ENCODE assay signal across 25 cellular contexts in the genomic region with DNA sequence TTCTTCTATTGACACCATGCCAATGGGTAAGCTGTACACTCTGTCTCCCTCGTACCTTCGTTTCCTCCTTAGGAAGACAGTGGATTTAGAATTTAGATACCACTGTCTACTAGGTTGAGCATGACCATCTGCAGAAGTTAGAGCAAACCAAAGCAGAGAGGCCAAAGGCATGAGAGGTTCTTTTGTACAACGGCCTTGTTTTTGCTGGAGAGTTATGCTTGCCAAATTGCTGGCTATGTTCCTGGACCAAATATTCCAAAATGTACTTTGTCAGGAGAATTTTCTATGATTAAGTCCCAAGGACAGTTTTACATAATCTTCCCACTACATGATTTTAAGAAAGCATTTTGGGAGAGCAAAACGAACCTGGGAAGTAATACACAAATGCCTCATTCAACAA. TPM values are rescaled to one million over a fixed set of nuclear protein-coding genes. Genes with fewer than 3 reads are reported as not detected.
"Had no signal": no experiment of that assay in that cellular context is flagged by ENCODE, and none has a peak within 500 bp of the region (broad histone marks: within the 10 kb centered on the region; RNA-seq: fewer than 3 reads in every experiment).

No MANE protein-coding gene starts in this region.

- H3K4me3 Mint-ChIP-seq: activated naive CD4-positive, alpha-beta T cell treated with anti-CD3 and anti-CD28 coated beads for 36 hours; activated naive CD8-positive, alpha-beta T cell treated with anti-CD3 and anti-CD28 coated beads, Interleukin-2, amount 10 ng/mL, durations not matched to agents 7 days and 5 days; activated T-cell treated with anti-CD3 and anti-CD28 coated beads, Interleukin-2, amount 50 U/mL, for 4 hours; brain; memory B cell had no signal

- H3K4me1 Mint-ChIP-seq: activated naive CD8-positive, alpha-beta T cell treated with anti-CD3 and anti-CD28 coated beads, Interleukin-2, amount 10 ng/mL, durations not matched to agents 7 days and 5 days; memory B cell had no signal

- DNase-seq: activated CD4-positive, alpha-beta T cell treated with anti-CD3 and anti-CD28 coated beads, Interleukin-2, amount 50 U/mL, for 1 hour; activated CD4-positive, CD25-positive, alpha-beta regulatory T cell treated with anti-CD3 and anti-CD28 coated beads, Interleukin-2, amount 50 U/mL, for 72 hours; activated CD8-positive, alpha-beta memory T cell treated with anti-CD3 and anti-CD28 coated beads for 24 hours; activated CD8-positive, alpha-beta memory T cell treated with anti-CD3 and anti-CD28 coated beads, Interleukin-2, amount 50 U/mL, for 4 hours; activated naive CD4-positive, alpha-beta T cell treated with anti-CD3 and anti-CD28 coated beads for 36 hours; activated naive CD8-positive, alpha-beta T cell treated with anti-CD3 and anti-CD28 coated beads, Interleukin-2, amount 10 ng/mL, durations not matched to agents 7 days and 5 days; activated T-cell treated with anti-CD3 and anti-CD28 coated beads, Interleukin-2, amount 50 U/mL, for 4 hours; amygdala; central memory CD4-positive, alpha-beta T cell; effector memory CD4-positive, alpha-beta T cell; head of caudate nucleus; hypothalamus; nucleus accumbens; sigmoid colon; stimulated activated CD4-positive, alpha-beta T cell treated with anti-CD3 and anti-CD28 coated beads, Interleukin-4, amount 100 ng/mL, for 24 hours; stimulated activated naive CD4-positive, alpha-beta T cell treated with Interleukin-2 at 50 U/mL for 16 hours; T-helper 1 cell; upper lobe of right lung; WERI-Rb-1 had no signal

- H3K4me3 ChIP-seq: gastroesophageal sphincter, sigmoid colon, upper lobe of right lung had no signal

- H3K9me3 ChIP-seq: gastroesophageal sphincter, sigmoid colon, upper lobe of right lung had no signal

- H3K9me3 Mint-ChIP-seq: activated naive CD4-positive, alpha-beta T cell treated with anti-CD3 and anti-CD28 coated beads for 36 hours; activated naive CD8-positive, alpha-beta T cell treated with anti-CD3 and anti-CD28 coated beads, Interleukin-2, amount 10 ng/mL, durations not matched to agents 7 days and 5 days; activated T-cell treated with anti-CD3 and anti-CD28 coated beads, Interleukin-2, amount 50 U/mL, for 4 hours; activated T-helper 2 cell treated with anti-CD3 and anti-CD28 coated beads, Interferon-gamma antibody, Interleukin-2, Interleukin-4, amounts not matched to agents 10 μg/mL and 5 μg/mL and 100 μg/mL, durations not matched to agents 14 hours and 24 hours and 36 hours; memory B cell had no signal

- H3K27ac ChIP-seq: gastroesophageal sphincter, parathyroid adenoma, sigmoid colon, upper lobe of right lung, WERI-Rb-1 had no signal

- H3K27me3 Mint-ChIP-seq: activated naive CD8-positive, alpha-beta T cell treated with anti-CD3 and anti-CD28 coated beads, Interleukin-2, amount 10 ng/mL, durations not matched to agents 7 days and 5 days had no signal

- H3K36me3 Mint-ChIP-seq: activated naive CD8-positive, alpha-beta T cell treated with anti-CD3 and anti-CD28 coated beads, Interleukin-2, amount 10 ng/mL, durations not matched to agents 7 days and 5 days; brain; memory B cell had no signal

- H3K27me3 ChIP-seq: gastroesophageal sphincter, sigmoid colon, upper lobe of right lung had no signal

- H3K27ac Mint-ChIP-seq: activated naive CD4-positive, alpha-beta T cell treated with anti-CD3 and anti-CD28 coated beads for 36 hours; activated naive CD8-positive, alpha-beta T cell treated with anti-CD3 and anti-CD28 coated beads, Interleukin-2, amount 10 ng/mL, durations not matched to agents 7 days and 5 days; activated T-helper 2 cell treated with anti-CD3 and anti-CD28 coated beads, Interferon-gamma antibody, Interleukin-2, Interleukin-4, amounts not matched to agents 10 μg/mL and 5 μg/mL and 100 μg/mL, durations not matched to agents 14 hours and 24 hours and 36 hours; memory B cell had no signal

- H3K36me3 ChIP-seq: gastroesophageal sphincter, sigmoid colon, upper lobe of right lung, WERI-Rb-1 had no signal

- H3K4me1 ChIP-seq: parathyroid adenoma, sigmoid colon, upper lobe of right lung had no signal

- ATAC-seq: activated T-cell treated with anti-CD3 and anti-CD28 coated beads, Interleukin-2, amount 50 U/mL, for 4 hours; gastroesophageal sphincter; upper lobe of right lung had no signal

RNA-seq across cellular contexts. Expression of gene PLCE1, which starts 47.9 kb away (rescaled TPM):
- total RNA-seq: activated naive CD8-positive, alpha-beta T cell treated with anti-CD3 and anti-CD28 coated beads, Interleukin-2, amount 10 ng/mL, durations not matched to agents 7 days and 5 days; mononuclear cell had no signal
